In genomic region chr4:102363033-102363432, GRCh38 we compare ENCODE assay signal across 18 cellular contexts.
"Had no signal": no experiment of that assay in that cellular context is flagged by ENCODE, and none has a peak within 500 bp of the region (broad histone marks: within the 10 kb centered on the region; RNA-seq: fewer than 3 reads in every experiment).

No MANE protein-coding gene starts in this region.

- H3K4me2 ChIP-seq: smooth muscle cell had no signal

- H3K36me3 ChIP-seq: heart right ventricle, pancreas, thoracic aorta had no signal

- H3K9me3 Mint-ChIP-seq: natural killer cell; stimulated activated naive CD8-positive, alpha-beta T cell treated with anti-CD3 and anti-CD28 coated beads, Interleukin-15, Interleukin-2, amounts not matched to agents 100 ng/mL and 50 ng/mL, for 24 hours; type B pancreatic cell had no signal

- H3K4me3 ChIP-seq: coronary artery, heart right ventricle, pancreas, smooth muscle cell, thoracic aorta had no signal

- H3K27ac Mint-ChIP-seq: natural killer cell; progenitor cell of endocrine pancreas; stimulated activated memory B cell treated with anti-CD40 and anti-IgM and Interleukin-4, amounts not matched to agents 10 μg/mL and 1 μg/mL and 100 μg/mL, for 72 hours; stimulated activated naive CD8-positive, alpha-beta T cell treated with anti-CD3 and anti-CD28 coated beads, Interleukin-15, Interleukin-2, amounts not matched to agents 100 ng/mL and 50 ng/mL, for 24 hours; type B pancreatic cell had no signal

- H3K27me3 ChIP-seq: pancreas had no signal

- H3K27me3 Mint-ChIP-seq: progenitor cell of endocrine pancreas; stimulated activated memory B cell treated with anti-CD40 and anti-IgM and Interleukin-4, amounts not matched to agents 10 μg/mL and 1 μg/mL and 100 μg/mL, for 72 hours; stimulated activated naive CD8-positive, alpha-beta T cell treated with anti-CD3 and anti-CD28 coated beads, Interleukin-15, Interleukin-2, amounts not matched to agents 100 ng/mL and 50 ng/mL, for 24 hours; type B pancreatic cell had no signal

- H3K4me1 ChIP-seq: heart right ventricle, pancreas had no signal

- H3K36me3 Mint-ChIP-seq: natural killer cell; stimulated activated memory B cell treated with anti-CD40 and anti-IgM and Interleukin-4, amounts not matched to agents 10 μg/mL and 1 μg/mL and 100 μg/mL, for 72 hours; type B pancreatic cell had no signal

- H3K9me3 ChIP-seq: pancreas, thoracic aorta had no signal

- ATAC-seq: heart right ventricle; left lobe of liver; natural killer cell; pancreas; right cardiac atrium; stimulated activated memory B cell treated with anti-CD40 and anti-IgM and Interleukin-4, amounts not matched to agents 10 μg/mL and 1 μg/mL and 100 μg/mL, for 72 hours had no signal

- H3K4me1 Mint-ChIP-seq: natural killer cell; neural crest cell; stimulated activated memory B cell treated with anti-CD40 and anti-IgM and Interleukin-4, amounts not matched to agents 10 μg/mL and 1 μg/mL and 100 μg/mL, for 72 hours had no signal

- H3K27ac ChIP-seq: coronary artery, heart right ventricle, pancreas, thoracic aorta had no signal

- H3K4me3 Mint-ChIP-seq: natural killer cell; neural crest cell; stimulated activated memory B cell treated with anti-CD40 and anti-IgM and Interleukin-4, amounts not matched to agents 10 μg/mL and 1 μg/mL and 100 μg/mL, for 72 hours; stimulated activated naive CD8-positive, alpha-beta T cell treated with anti-CD3 and anti-CD28 coated beads, Interleukin-15, Interleukin-2, amounts not matched to agents 100 ng/mL and 50 ng/mL, for 24 hours; type B pancreatic cell had no signal

- DNase-seq: effector CD4-positive, alpha-beta T cell; heart right ventricle; kidney glomerular epithelial cell; mammary epithelial cell; natural killer cell; occipital lobe; pancreas; right cardiac atrium; stimulated activated CD4-positive, alpha-beta T cell treated with anti-CD3 and anti-CD28 coated beads, Interleukin-2, amount 100 ng/mL, for 48 hours had no signal
